ENCODE assay signal across 8 cellular contexts in genomic region chr17:40191237-40192208, GRCh38. TPM values are rescaled to one million over a fixed set of nuclear protein-coding genes. Genes with fewer than 3 reads are reported as not detected.
DNase-seq lines count a peak whose midpoint lies in the region; ATAC-seq and TF ChIP-seq lines count a peak whose summit lies in the region.

No MANE protein-coding gene starts in this region.

- peak; percentile 91 for TF ChIP-seq CTCF in GM10266 (IDR thresholded peaks at IDR 0.05; ENCODE audit: control insufficient read depth, insufficient read depth, low read depth, missing control alignments)

- DNase-seq in GM10266 (ENCODE audit: extremely low spot score) (peak; percentile 85), NCI-H748 treated with DMSO at 0.1 percent for 48 hours (lab: John Stamatoyannopoulos, UW) (peak; percentile 44), activated T-cell treated with anti-CD3 and anti-CD28 coated beads for 1 hour (ENCODE audit: low read depth) (peak; percentile 54), mucosa of gallbladder (ENCODE audit: low spot score) (peak; percentile 67), NK-92 (lab: John Stamatoyannopoulos, UW; ENCODE audit: unreplicated experiment) (no peak)
- peak; percentile 39 for DNase-seq in stimulated activated CD8-positive, alpha-beta memory T cell treated with anti-CD3 and anti-CD28 coated beads, Interleukin-4, amount 100 ng/mL, for 24 hours (ENCODE audit: low read depth)

- no peaks in the 10 kb centered on the region for H3K27me3 ChIP-seq in esophagus (ENCODE audit: control insufficient read depth in 1 of 2, insufficient read depth in 2 of 2, low read length in 2 of 2)

- no peaks in the 10 kb centered on the region for H3K9me3 ChIP-seq in esophagus (ENCODE audit: control insufficient read depth in 2 of 2, insufficient read depth in 1 of 2, low read depth in 1 of 2, low read length in 1 of 2)

- H3K27ac ChIP-seq in esophagus (ENCODE audit: low read depth in 2 of 2, low read length in 1 of 2) = peak overlapping the region; percentile 21 to 51

- peaks cover 2 to 7% of the 10 kb centered on the region in 2 donors for H3K4me1 ChIP-seq in esophagus (ENCODE audit: control insufficient read depth in 2 of 2, insufficient read depth in 2 of 2, low read length in 1 of 2)

- ATAC-seq in HG02852 (IDR thresholded peaks at IDR 0.05; ENCODE audit: unreplicated experiment) = peak; percentile 56

- peaks cover 6 to 30% of the 10 kb centered on the region in 2 donors for H3K36me3 ChIP-seq in esophagus (ENCODE audit: control insufficient read depth in 2 of 2, insufficient read depth in 2 of 2, low read length in 1 of 2)

- 1 to 2% methylated on average over 54 to 60 of the region's 60 CpGs for WGBS in esophagus, 2 donors

- H3K4me3 ChIP-seq in esophagus (ENCODE audit: low read depth in 1 of 2, low read length in 2 of 2) = peak overlapping the region; percentile 1 to 32

RNA-seq across cellular contexts. Expression of gene RAPGEFL1, which starts 14.3 kb away (rescaled TPM):
- polyA plus RNA-seq in esophagus = 100 to 1,000 TPM; 109 to 282 TPM
- total RNA-seq in mucosa of gallbladder = 77.2 TPM

RNA-seq across cellular contexts. Expression of gene WIPF2, which starts 27.6 kb away (rescaled TPM):
- 10 to 100 TPM in 1 of 2 donors, 1 to 10 TPM in 1; 9.1 to 15.3 TPM for polyA plus RNA-seq in esophagus
- total RNA-seq in mucosa of gallbladder = 64.1 TPM

RNA-seq across cellular contexts. Expression of gene CASC3, which starts 51.2 kb away (rescaled TPM):
- 10 to 100 TPM; 24.3 to 24.6 TPM for polyA plus RNA-seq in esophagus
- 78.5 TPM for total RNA-seq in mucosa of gallbladder
